Comparison of ENCODE assay signal across 31 cellular contexts in genomic region chr3:156599475-156599874, GRCh38.
"Had no signal": no experiment of that assay in that cellular context is flagged by ENCODE, and none has a peak within 500 bp of the region (broad histone marks: within the 10 kb centered on the region; RNA-seq: fewer than 3 reads in every experiment).

No MANE protein-coding gene starts in this region.

- H3K4me1 ChIP-seq: breast epithelium, tibial artery, upper lobe of right lung had no signal

- H3K27me3 ChIP-seq: breast epithelium, gastroesophageal sphincter, ovary, stomach, tibial artery, upper lobe of right lung had no signal

- FAIRE-seq: kidney had no signal

- H3K27ac Mint-ChIP-seq: activated B cell treated with CpG ODN at 0.5 μM for 24 hours; activated CD4-positive, alpha-beta T cell treated with anti-CD3 and anti-CD28 coated beads for 36 hours; activated CD8-positive, alpha-beta memory T cell treated with anti-CD3 and anti-CD28 coated beads, Interleukin-2, amount 10 ng/mL, durations not matched to agents 7 days and 5 days; activated CD8-positive, alpha-beta T cell treated with anti-CD3 and anti-CD28 coated beads, Interleukin-2, amount 10 ng/mL, durations not matched to agents 7 days and 5 days; activated naive CD4-positive, alpha-beta T cell treated with anti-CD3 and anti-CD28 coated beads, Interleukin-2, amount 50 U/mL, for 72 hours; activated T-cell treated with anti-CD3 and anti-CD28 coated beads, Interleukin-2, amount 50 U/mL, for 72 hours; dendritic cell treated with granulocyte-macrophage colony-stimulating factor and Interleukin-4, amounts not matched to agents 40 ng/mL and 50 ng/mL, for 4 days; immature natural killer cell; natural killer cell; stimulated activated naive B cell treated with anti-CD40 and anti-IgM and Interleukin-4, amounts not matched to agents 10 μg/mL and 1 μg/mL and 100 μg/mL, for 72 hours; T-helper 2 cell treated with Interferon-gamma antibody and Interleukin-4, amounts not matched to agents 5 μg/mL and 100 μg/mL, for 36 hours had no signal

- H3K36me3 Mint-ChIP-seq: activated naive CD4-positive, alpha-beta T cell treated with anti-CD3 and anti-CD28 coated beads, Interleukin-2, amount 50 U/mL, for 72 hours; immature natural killer cell; natural killer cell; stimulated activated naive B cell treated with anti-CD40 and anti-IgM and Interleukin-4, amounts not matched to agents 10 μg/mL and 1 μg/mL and 100 μg/mL, for 72 hours had no signal

- H3K4me3 ChIP-seq: breast epithelium, gastroesophageal sphincter, ovary, psoas muscle, stomach, tibial artery, upper lobe of right lung had no signal

- DNase-seq: activated B cell treated with CpG ODN at 0.5 μM for 24 hours; activated CD4-positive, alpha-beta T cell treated with anti-CD3 and anti-CD28 coated beads for 36 hours; activated CD8-positive, alpha-beta memory T cell treated with anti-CD3 and anti-CD28 coated beads, Interleukin-2, amount 10 ng/mL, durations not matched to agents 7 days and 5 days; activated CD8-positive, alpha-beta T cell treated with anti-CD3 and anti-CD28 coated beads, Interleukin-2, amount 10 ng/mL, durations not matched to agents 7 days and 5 days; activated naive CD4-positive, alpha-beta T cell; activated T-cell treated with anti-CD3 and anti-CD28 coated beads, Interleukin-2, amount 50 U/mL, for 72 hours; effector CD4-positive, alpha-beta T cell; erythroblast; head of caudate nucleus; hypothalamus; immature natural killer cell; kidney; left colon; mammary epithelial cell; natural killer cell; ovary; psoas muscle; right cardiac atrium; stimulated activated CD4-positive, alpha-beta T cell treated with anti-CD3 and anti-CD28 coated beads, Interleukin-15, amount 100 ng/mL, for 24 hours; stimulated activated CD4-positive, alpha-beta T cell treated with anti-CD3 and anti-CD28 coated beads, Interleukin-2, amount 100 ng/mL, for 24 hours; stimulated activated naive B cell treated with anti-CD40 and anti-IgM and Interleukin-4, amounts not matched to agents 10 μg/mL and 1 μg/mL and 100 μg/mL, for 72 hours; stomach; T-helper 1 cell; tibial artery; upper lobe of right lung had no signal

- H3K9me3 ChIP-seq: breast epithelium, gastroesophageal sphincter, ovary, psoas muscle, stomach, tibial artery, upper lobe of right lung had no signal

- H3K4me3 Mint-ChIP-seq: activated B cell treated with CpG ODN at 0.5 μM for 24 hours; activated CD4-positive, alpha-beta T cell treated with anti-CD3 and anti-CD28 coated beads for 36 hours; activated CD8-positive, alpha-beta memory T cell treated with anti-CD3 and anti-CD28 coated beads, Interleukin-2, amount 10 ng/mL, durations not matched to agents 7 days and 5 days; activated CD8-positive, alpha-beta T cell treated with anti-CD3 and anti-CD28 coated beads, Interleukin-2, amount 10 ng/mL, durations not matched to agents 7 days and 5 days; activated T-cell treated with anti-CD3 and anti-CD28 coated beads, Interleukin-2, amount 50 U/mL, for 72 hours; central memory CD8-positive, alpha-beta T cell; dendritic cell treated with granulocyte-macrophage colony-stimulating factor and Interleukin-4, amounts not matched to agents 40 ng/mL and 50 ng/mL, for 4 days; immature natural killer cell; natural killer cell; stimulated activated naive B cell treated with anti-CD40 and anti-IgM and Interleukin-4, amounts not matched to agents 10 μg/mL and 1 μg/mL and 100 μg/mL, for 72 hours; T-helper 2 cell treated with Interferon-gamma antibody and Interleukin-4, amounts not matched to agents 5 μg/mL and 100 μg/mL, for 36 hours had no signal

- H3K27ac ChIP-seq: breast epithelium, ovary, psoas muscle, stomach, tibial artery, upper lobe of right lung had no signal

- H3K27me3 Mint-ChIP-seq: dendritic cell treated with granulocyte-macrophage colony-stimulating factor and Interleukin-4, amounts not matched to agents 40 ng/mL and 50 ng/mL, for 4 days had no signal

- H3K4me1 Mint-ChIP-seq: activated B cell treated with CpG ODN at 0.5 μM for 24 hours; central memory CD8-positive, alpha-beta T cell; natural killer cell; stimulated activated naive B cell treated with anti-CD40 and anti-IgM and Interleukin-4, amounts not matched to agents 10 μg/mL and 1 μg/mL and 100 μg/mL, for 72 hours had no signal

- H3K9me3 Mint-ChIP-seq: activated B cell treated with CpG ODN at 0.5 μM for 24 hours; activated naive CD4-positive, alpha-beta T cell treated with anti-CD3 and anti-CD28 coated beads, Interleukin-2, amount 50 U/mL, for 72 hours; activated T-cell treated with anti-CD3 and anti-CD28 coated beads, Interleukin-2, amount 50 U/mL, for 72 hours; central memory CD8-positive, alpha-beta T cell; dendritic cell treated with granulocyte-macrophage colony-stimulating factor and Interleukin-4, amounts not matched to agents 40 ng/mL and 50 ng/mL, for 4 days; immature natural killer cell; T-helper 2 cell treated with Interferon-gamma antibody and Interleukin-4, amounts not matched to agents 5 μg/mL and 100 μg/mL, for 36 hours had no signal

- H3K36me3 ChIP-seq: breast epithelium, gastroesophageal sphincter, ovary, stomach, tibial artery, upper lobe of right lung had no signal
